Comparison of ENCODE assay signal across 1 cellular context in genomic region chr11:123206671-123207421, GRCh38.
TF ChIP-seq lines count a peak whose summit lies in the region.

No MANE protein-coding gene starts in this region.

TF ChIP-seq in GM23338, 12 proteins besides CTCF, POLR2A, EP300 and RAD21 (continued from another document):
- TF ChIP-seq ZNF462 (CRISPR knock-in tag; IDR thresholded peaks at IDR 0.05) (no peak), EZH2phosphoT487 (IDR thresholded peaks at IDR 0.05; ENCODE audit: unreplicated experiment) (no peak), ZNF114 (CRISPR knock-in tag; IDR thresholded peaks at IDR 0.05) (no peak), ZNF331 (CRISPR knock-in tag; IDR thresholded peaks at IDR 0.05; ENCODE audit: low read depth) (no peak), EZH2 (IDR thresholded peaks at IDR 0.05; ENCODE audit: low read depth, unreplicated experiment) (no peak), POLR2AphosphoS5 (IDR thresholded peaks at IDR 0.05; ENCODE audit: low read depth) (no peak), NANOG (IDR thresholded peaks at IDR 0.05; ENCODE audit: borderline replicate concordance) (no peak)
- TF ChIP-seq, protein P1, sequence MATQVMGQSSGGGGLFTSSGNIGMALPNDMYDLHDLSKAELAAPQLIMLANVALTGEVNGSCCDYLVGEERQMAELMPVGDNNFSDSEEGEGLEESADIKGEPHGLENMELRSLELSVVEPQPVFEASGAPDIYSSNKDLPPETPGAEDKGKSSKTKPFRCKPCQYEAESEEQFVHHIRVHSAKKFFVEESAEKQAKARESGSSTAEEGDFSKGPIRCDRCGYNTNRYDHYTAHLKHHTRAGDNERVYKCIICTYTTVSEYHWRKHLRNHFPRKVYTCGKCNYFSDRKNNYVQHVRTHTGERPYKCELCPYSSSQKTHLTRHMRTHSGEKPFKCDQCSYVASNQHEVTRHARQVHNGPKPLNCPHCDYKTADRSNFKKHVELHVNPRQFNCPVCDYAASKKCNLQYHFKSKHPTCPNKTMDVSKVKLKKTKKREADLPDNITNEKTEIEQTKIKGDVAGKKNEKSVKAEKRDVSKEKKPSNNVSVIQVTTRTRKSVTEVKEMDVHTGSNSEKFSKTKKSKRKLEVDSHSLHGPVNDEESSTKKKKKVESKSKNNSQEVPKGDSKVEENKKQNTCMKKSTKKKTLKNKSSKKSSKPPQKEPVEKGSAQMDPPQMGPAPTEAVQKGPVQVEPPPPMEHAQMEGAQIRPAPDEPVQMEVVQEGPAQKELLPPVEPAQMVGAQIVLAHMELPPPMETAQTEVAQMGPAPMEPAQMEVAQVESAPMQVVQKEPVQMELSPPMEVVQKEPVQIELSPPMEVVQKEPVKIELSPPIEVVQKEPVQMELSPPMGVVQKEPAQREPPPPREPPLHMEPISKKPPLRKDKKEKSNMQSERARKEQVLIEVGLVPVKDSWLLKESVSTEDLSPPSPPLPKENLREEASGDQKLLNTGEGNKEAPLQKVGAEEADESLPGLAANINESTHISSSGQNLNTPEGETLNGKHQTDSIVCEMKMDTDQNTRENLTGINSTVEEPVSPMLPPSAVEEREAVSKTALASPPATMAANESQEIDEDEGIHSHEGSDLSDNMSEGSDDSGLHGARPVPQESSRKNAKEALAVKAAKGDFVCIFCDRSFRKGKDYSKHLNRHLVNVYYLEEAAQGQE (IDR thresholded peaks at IDR 0.05; ENCODE audit: unreplicated experiment) = no peak
